Comparison of ENCODE assay signal across 1 cellular context in the genomic region with DNA sequence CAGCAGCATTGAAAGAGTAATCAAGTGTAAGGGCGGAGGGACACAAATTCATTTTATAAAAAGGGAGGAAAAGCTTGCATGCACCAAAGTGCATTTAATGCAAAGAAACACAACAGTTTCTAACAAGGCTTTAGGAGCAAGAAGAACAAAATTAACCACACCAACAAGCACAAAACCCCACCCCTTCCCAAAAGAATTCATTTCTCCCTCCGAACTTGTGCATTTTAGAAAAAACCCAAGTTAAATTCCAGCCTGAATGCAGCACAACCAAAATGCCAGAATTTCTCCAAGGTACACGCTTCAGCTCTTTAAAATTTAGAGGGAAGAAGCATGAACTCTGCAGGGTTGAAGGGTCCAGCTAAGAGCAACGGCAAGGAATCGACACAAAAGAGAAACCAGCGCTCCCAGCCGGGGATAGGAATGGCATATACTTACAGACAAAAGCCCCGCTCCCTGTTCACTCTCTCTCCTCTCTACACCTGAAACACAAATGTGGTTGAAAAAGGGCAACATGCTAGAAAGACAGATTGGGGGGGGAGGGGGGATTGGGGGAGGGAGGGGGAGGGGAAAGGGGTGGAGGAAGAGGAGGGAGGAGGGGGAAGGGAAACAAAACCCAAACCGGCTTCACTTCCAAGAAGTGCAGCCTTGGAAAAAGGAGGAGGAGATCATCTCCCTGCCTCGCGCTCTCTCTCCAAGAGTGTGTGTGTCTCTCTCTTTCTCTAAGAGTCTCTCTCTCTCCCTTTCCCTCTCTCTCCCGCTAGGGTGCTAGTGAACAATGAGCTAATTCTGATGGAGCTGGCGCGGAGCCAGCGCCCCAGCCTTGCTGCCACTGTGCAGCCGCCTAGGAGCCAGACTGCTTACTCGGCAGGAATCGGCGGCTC.
A peak's percentile ranks its signal among the peaks of the same experiment; 100 is the strongest.
TF ChIP-seq lines count a peak whose summit lies in the region.

A gene with protein sequence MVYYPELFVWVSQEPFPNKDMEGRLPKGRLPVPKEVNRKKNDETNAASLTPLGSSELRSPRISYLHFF (minus strand): TSS at position 494 of the 881 bp plus-strand sequence. CDS start 1,422 bp downstream, outside the sequence.

TF ChIP-seq in HEK293, 187 proteins besides CTCF, POLR2A, EP300 and RAD21 (continued from another document and continues in another):
- TF ChIP-seq ZBTB10 (tag by site-specific recombination; IDR thresholded peaks at IDR 0.05) (no peak), ZNF624 (tag by site-specific recombination; IDR thresholded peaks at IDR 0.05) (no peak), ZNF596 (tag by site-specific recombination; IDR thresholded peaks at IDR 0.05) (peak; percentile 97), ZNF555 (tag by site-specific recombination; conservative IDR thresholded peaks at IDR 0.05) (no peak), ZSCAN16 (tag by site-specific recombination; IDR thresholded peaks at IDR 0.05) (no peak), ZSCAN30 (tag by site-specific recombination; IDR thresholded peaks at IDR 0.05) (peak; percentile 26; the same call in 1 of the 2 replicates), ZNF518A (tag by site-specific recombination; conservative IDR thresholded peaks at IDR 0.05; ENCODE audit: low read depth) (no peak), YY2 (tag by site-specific recombination; IDR thresholded peaks at IDR 0.05) (no peak), ZNF623 (tag by site-specific recombination; IDR thresholded peaks at IDR 0.05) (no peak), ZNF169 (tag by site-specific recombination; IDR thresholded peaks at IDR 0.05) (peak; percentile 56; the same call in 1 of the 2 replicates), EGR2 (tag by site-specific recombination; IDR thresholded peaks at IDR 0.05; ENCODE audit: low read depth) (no peak), SP7 (tag by site-specific recombination; IDR thresholded peaks at IDR 0.05) (peak; percentile 59), ZNF416 (tag by site-specific recombination; IDR thresholded peaks at IDR 0.05) (no peak), ZNF433 (tag by site-specific recombination; IDR thresholded peaks at IDR 0.05; ENCODE audit: low read depth) (no peak), ZNF211 (tag by site-specific recombination; IDR thresholded peaks at IDR 0.05; ENCODE audit: low read depth) (no peak), ZNF792 (tag by site-specific recombination; IDR thresholded peaks at IDR 0.05) (no peak), ZNF266 (tag by site-specific recombination; IDR thresholded peaks at IDR 0.05; ENCODE audit: low read depth) (no peak), ZNF18 (tag by site-specific recombination; IDR thresholded peaks at IDR 0.05) (no peak), ZNF24 (tag by site-specific recombination; IDR thresholded peaks at IDR 0.05) (no peak), ZNF23 (tag by site-specific recombination; IDR thresholded peaks at IDR 0.05; ENCODE audit: borderline replicate concordance) (no peak), OVOL3 (tag by site-specific recombination; IDR thresholded peaks at IDR 0.05) (no peak), ZNF221 (tag by site-specific recombination; IDR thresholded peaks at IDR 0.05; ENCODE audit: borderline replicate concordance) (no peak), ZNF155 (tag by site-specific recombination; IDR thresholded peaks at IDR 0.05) (no peak), BCL6B (tag by site-specific recombination; IDR thresholded peaks at IDR 0.05) (no peak), ZNF174 (tag by site-specific recombination; IDR thresholded peaks at IDR 0.05) (no peak), ZNF2 (tag by site-specific recombination; IDR thresholded peaks at IDR 0.05) (no peak), OSR2 (tag by site-specific recombination; IDR thresholded peaks at IDR 0.05) (no peak), ZBTB6 (tag by site-specific recombination; IDR thresholded peaks at IDR 0.05) (peak; percentile 40; the same call in 1 of the 2 replicates), ZNF114 (tag by site-specific recombination; IDR thresholded peaks at IDR 0.05) (no peak), GFI1B (tag by site-specific recombination; IDR thresholded peaks at IDR 0.05) (no peak), ZBTB48 (tag by site-specific recombination; IDR thresholded peaks at IDR 0.05) (no peak; the same call in 1 of the 2 replicates)
- TF ChIP-seq, protein P1, sequence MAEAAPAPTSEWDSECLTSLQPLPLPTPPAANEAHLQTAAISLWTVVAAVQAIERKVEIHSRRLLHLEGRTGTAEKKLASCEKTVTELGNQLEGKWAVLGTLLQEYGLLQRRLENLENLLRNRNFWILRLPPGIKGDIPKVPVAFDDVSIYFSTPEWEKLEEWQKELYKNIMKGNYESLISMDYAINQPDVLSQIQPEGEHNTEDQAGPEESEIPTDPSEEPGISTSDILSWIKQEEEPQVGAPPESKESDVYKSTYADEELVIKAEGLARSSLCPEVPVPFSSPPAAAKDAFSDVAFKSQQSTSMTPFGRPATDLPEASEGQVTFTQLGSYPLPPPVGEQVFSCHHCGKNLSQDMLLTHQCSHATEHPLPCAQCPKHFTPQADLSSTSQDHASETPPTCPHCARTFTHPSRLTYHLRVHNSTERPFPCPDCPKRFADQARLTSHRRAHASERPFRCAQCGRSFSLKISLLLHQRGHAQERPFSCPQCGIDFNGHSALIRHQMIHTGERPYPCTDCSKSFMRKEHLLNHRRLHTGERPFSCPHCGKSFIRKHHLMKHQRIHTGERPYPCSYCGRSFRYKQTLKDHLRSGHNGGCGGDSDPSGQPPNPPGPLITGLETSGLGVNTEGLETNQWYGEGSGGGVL (tag by site-specific recombination; IDR thresholded peaks at IDR 0.05), result peak; percentile 91
- TF ChIP-seq, protein P2, sequence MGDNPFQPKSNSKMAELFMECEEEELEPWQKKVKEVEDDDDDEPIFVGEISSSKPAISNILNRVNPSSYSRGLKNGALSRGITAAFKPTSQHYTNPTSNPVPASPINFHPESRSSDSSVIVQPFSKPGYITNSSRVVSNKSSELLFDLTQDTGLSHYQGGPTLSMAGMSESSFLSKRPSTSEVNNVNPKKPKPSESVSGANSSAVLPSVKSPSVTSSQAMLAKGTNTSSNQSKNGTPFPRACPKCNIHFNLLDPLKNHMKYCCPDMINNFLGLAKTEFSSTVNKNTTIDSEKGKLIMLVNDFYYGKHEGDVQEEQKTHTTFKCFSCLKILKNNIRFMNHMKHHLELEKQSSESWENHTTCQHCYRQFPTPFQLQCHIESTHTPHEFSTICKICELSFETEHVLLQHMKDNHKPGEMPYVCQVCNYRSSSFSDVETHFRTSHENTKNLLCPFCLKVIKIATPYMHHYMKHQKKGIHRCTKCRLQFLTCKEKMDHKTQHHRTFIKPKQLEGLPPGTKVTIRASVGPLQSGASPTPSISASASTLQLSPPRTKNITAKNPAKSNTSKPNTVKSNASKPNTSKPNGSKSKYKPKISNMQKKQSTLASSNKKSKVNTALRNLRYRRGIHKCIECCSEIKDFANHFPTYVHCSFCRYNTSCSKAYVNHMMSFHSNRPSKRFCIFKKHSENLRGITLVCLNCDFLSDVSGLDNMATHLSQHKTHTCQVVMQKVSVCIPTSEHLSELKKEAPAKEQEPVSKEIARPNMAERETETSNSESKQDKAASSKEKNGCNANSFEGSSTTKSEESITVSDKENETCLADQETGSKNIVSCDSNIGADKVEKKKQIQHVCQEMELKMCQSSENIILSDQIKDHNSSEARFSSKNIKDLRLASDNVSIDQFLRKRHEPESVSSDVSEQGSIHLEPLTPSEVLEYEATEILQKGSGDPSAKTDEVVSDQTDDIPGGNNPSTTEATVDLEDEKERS (tag by site-specific recombination; IDR thresholded peaks at IDR 0.05), result 0 out of 2 replicates have a peak, but pooled peaks have one; percentile 25
- TF ChIP-seq, protein P3, sequence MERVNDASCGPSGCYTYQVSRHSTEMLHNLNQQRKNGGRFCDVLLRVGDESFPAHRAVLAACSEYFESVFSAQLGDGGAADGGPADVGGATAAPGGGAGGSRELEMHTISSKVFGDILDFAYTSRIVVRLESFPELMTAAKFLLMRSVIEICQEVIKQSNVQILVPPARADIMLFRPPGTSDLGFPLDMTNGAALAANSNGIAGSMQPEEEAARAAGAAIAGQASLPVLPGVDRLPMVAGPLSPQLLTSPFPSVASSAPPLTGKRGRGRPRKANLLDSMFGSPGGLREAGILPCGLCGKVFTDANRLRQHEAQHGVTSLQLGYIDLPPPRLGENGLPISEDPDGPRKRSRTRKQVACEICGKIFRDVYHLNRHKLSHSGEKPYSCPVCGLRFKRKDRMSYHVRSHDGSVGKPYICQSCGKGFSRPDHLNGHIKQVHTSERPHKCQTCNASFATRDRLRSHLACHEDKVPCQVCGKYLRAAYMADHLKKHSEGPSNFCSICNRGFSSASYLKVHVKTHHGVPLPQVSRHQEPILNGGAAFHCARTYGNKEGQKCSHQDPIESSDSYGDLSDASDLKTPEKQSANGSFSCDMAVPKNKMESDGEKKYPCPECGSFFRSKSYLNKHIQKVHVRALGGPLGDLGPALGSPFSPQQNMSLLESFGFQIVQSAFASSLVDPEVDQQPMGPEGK (tag by site-specific recombination; IDR thresholded peaks at IDR 0.05), result no peak
